In the genomic region with DNA sequence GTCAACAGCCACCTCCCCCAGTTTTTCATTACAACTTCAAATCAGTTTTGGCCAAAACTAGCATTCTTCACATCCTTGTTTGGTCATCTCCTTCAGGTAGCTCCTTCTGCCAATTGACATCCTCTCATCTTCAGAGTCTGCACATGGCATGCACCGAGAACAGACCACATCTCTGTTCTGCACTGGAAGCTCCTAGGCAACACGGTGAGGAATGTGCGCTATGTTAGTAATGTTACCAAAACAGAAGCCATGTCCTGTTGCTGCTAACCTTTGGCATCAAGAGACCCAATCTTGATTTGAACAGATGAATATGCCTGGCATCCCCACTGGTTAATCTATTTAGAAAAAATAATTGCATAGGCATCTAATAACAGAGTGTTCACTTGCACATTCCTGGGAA, we compare ENCODE assay signal across 17 cellular contexts. TPM values are rescaled to one million over a fixed set of nuclear protein-coding genes. Genes with fewer than 3 reads are reported as not detected.
A peak's percentile ranks its signal among the peaks of the same experiment; 100 is the strongest.
DNase-seq lines count a peak whose midpoint lies in the region; ATAC-seq and TF ChIP-seq lines count a peak whose summit lies in the region.
"Had no signal": no experiment of that assay in that cellular context is flagged by ENCODE, and none has a peak within 500 bp of the region (broad histone marks: within the 10 kb centered on the region; RNA-seq: fewer than 3 reads in every experiment).

No MANE protein-coding gene starts in this region.

- no peaks in the 10 kb centered on the region for H3K27me3 Mint-ChIP-seq in T-helper 17 cell
- H3K27me3 Mint-ChIP-seq in neural progenitor cell (ENCODE audit: insufficient read depth, low read depth): peaks cover 8% of the 10 kb centered on the region

- H3K27me3 ChIP-seq in neural progenitor cell: no peaks in the 10 kb centered on the region

- no peaks in the 10 kb centered on the region for H3F3A ChIP-seq in neural progenitor cell (ENCODE audit: low read depth)

- no peak overlapping the region for H3K4me3 ChIP-seq in neural progenitor cell

- no peaks in the 10 kb centered on the region for H3K79me2 ChIP-seq in neural progenitor cell (ENCODE audit: low read depth)

- no peak overlapping the region for H3K4me2 ChIP-seq in neural progenitor cell

- no peak overlapping the region for H3K4me3 Mint-ChIP-seq in T-helper 17 cell
- no peak overlapping the region for H3K4me3 Mint-ChIP-seq in neural progenitor cell

- H3K9ac ChIP-seq in neural progenitor cell: no peak overlapping the region

- H3K27ac Mint-ChIP-seq in T-helper 17 cell (peak overlapping the region; percentile 29), neural progenitor cell (peak overlapping the region; percentile 27)

- H3K36me3 Mint-ChIP-seq in T-helper 17 cell (ENCODE audit: low read depth) (peaks cover 8% of the 10 kb centered on the region), neural progenitor cell (peaks cover 36% of the 10 kb centered on the region)

- H4K20me1 ChIP-seq in neural progenitor cell (ENCODE audit: low read depth): no peaks in the 10 kb centered on the region

- no peak for ATAC-seq in T-helper 17 cell

- H3K27ac ChIP-seq in neural progenitor cell: no peak overlapping the region
- H3K27ac ChIP-seq: RWPE1 had no signal

- H3K9me3 ChIP-seq in T-helper 17 cell (ENCODE audit: control insufficient read depth, low read length, poor library complexity, severe bottlenecking) (no peaks in the 10 kb centered on the region), neural progenitor cell (ENCODE audit: low read depth) (no peaks in the 10 kb centered on the region)

- no peak overlapping the region for H2AFZ ChIP-seq in neural progenitor cell (replicated peaks)

- peak; percentile 12 for DNase-seq in EH (ENCODE audit: low read depth)
- no peak for DNase-seq in T-helper 17 cell
- DNase-seq in islet precursor cell: peak; percentile 60
- no peak for DNase-seq in neural progenitor cell (ENCODE audit: low spot score)
- no peak for DNase-seq in midbrain (lab: John Stamatoyannopoulos, UW)
- DNase-seq in cardiac septum (ENCODE audit: low spot score): no peak
- DNase-seq in occipital lobe (lab: John Stamatoyannopoulos, UW): no peak
- DNase-seq: COR-L47, DMS153, EL, H7, NCI-H1105 treated with DMSO at 0.1 percent for 48 hours, NCI-H1694 treated with DMSO at 0.1 percent for 48 hours, NCI-H69, OCI-M1 had no signal

- no peaks in the 10 kb centered on the region for H3K9me3 Mint-ChIP-seq in neural progenitor cell

- H3K4me1 ChIP-seq in neural progenitor cell: no peaks in the 10 kb centered on the region

- TF ChIP-seq CTCF in neural progenitor cell (IDR thresholded peaks at IDR 0.05): no peak

- peaks cover 19% of the 10 kb centered on the region for H3K4me1 Mint-ChIP-seq in T-helper 17 cell
- H3K4me1 Mint-ChIP-seq in neural progenitor cell: peaks cover 49% of the 10 kb centered on the region

- peaks cover 21% of the 10 kb centered on the region for H3K36me3 ChIP-seq in neural progenitor cell

- intact Hi-C loops in cardiac septum (cut with DNase I): no loop called here

RNA-seq across cellular contexts. Expression of gene HK3, which starts 5.1 kb away (rescaled TPM):
- total RNA-seq in T-helper 17 cell: 1 to 10 TPM; 1.2 to 4.6 TPM
- not detected in 2 replicates for total RNA-seq in neural progenitor cell (ENCODE audit: low replicate concordance)
- 4.3 TPM for total RNA-seq in cardiac septum
- total RNA-seq in occipital lobe: 0.31 TPM
- total RNA-seq: H7, LHCN-M2 had no signal

Comparison
In these comparisons a context has a peak if more than half of its experiments do, and no peak if none do; other contexts are left out.
1. DNase-seq: peak in EH (single experiment) and islet precursor cell (single experiment); none in T-helper 17 cell (0 of 3), neural progenitor cell (single experiment), midbrain (single experiment), cardiac septum (single experiment) and occipital lobe (single experiment).